Comparison of ENCODE assay signal across 13 cellular contexts in genomic region chr16:55487048-55487803, GRCh38. TPM values are rescaled to one million over a fixed set of nuclear protein-coding genes. Genes with fewer than 3 reads are reported as not detected.
A peak's percentile ranks its signal among the peaks of the same experiment; 100 is the strongest.
DNase-seq lines count a peak whose midpoint lies in the region; FAIRE-seq and TF ChIP-seq lines count a peak whose summit lies in the region.
"Had no signal": no experiment of that assay in that cellular context is flagged by ENCODE, and none has a peak within 500 bp of the region (broad histone marks: within the 10 kb centered on the region; RNA-seq: fewer than 3 reads in every experiment).

No MANE protein-coding gene starts in this region.

- peak overlapping the region; percentile 10 for H3K27ac ChIP-seq in muscle layer of duodenum (ENCODE audit: low read length)
- H3K27ac ChIP-seq: WERI-Rb-1 had no signal

- H3K36me3 ChIP-seq in MG63 (peaks cover 76% of the 10 kb centered on the region), muscle layer of duodenum (ENCODE audit: control insufficient read depth in 1 of 2, insufficient read depth in 2 of 2, low read length in 2 of 2) (peaks cover 23 to 31% of the 10 kb centered on the region in 2 donors)

- H3K27me3 ChIP-seq in MG63 (no peaks in the 10 kb centered on the region), muscle layer of duodenum (ENCODE audit: low read depth, low read length) (no peaks in the 10 kb centered on the region)

- POLR2A ChIA-PET in HEK293T (lab: Yijun Ruan, JAX): no interaction called here

- peaks cover 0 to 13% of the 10 kb centered on the region in 2 donors for H3K4me1 ChIP-seq in muscle layer of duodenum (ENCODE audit: control insufficient read depth in 1 of 2, insufficient read depth in 2 of 2, low read length in 2 of 2)

- peak; percentile 5 for FAIRE-seq in urothelium cell line (lab: Jason Lieb, UNC)
- FAIRE-seq: GM18507, RCC 7860 had no signal

- CTCF ChIA-PET in HEK293T (lab: Yijun Ruan, JAX): no interaction called here

- peak; percentile 84 for DNase-seq in MG63
- DNase-seq in fibroblast of peridontal ligament (ENCODE audit: extremely low read depth): peak; percentile 99
- no peak for DNase-seq in urothelium cell line (ENCODE audit: low spot score)
- DNase-seq in HEK293T (ENCODE audit: extremely low spot score): no peak
- no peak for DNase-seq in NCI-H524 (lab: John Stamatoyannopoulos, UW)
- DNase-seq in activated effector memory CD4-positive, alpha-beta T cell treated with Interleukin-2 at 50 U/mL for 16 hours: no peak
- DNase-seq: activated T-cell treated with anti-CD3 and anti-CD28 coated beads, Interleukin-2, amount 50 U/mL, for 1 hour; NCI-H2171 treated with DMSO at 0.1 percent for 48 hours; stimulated activated CD4-positive, alpha-beta T cell treated with anti-CD3 and anti-CD28 coated beads, Interleukin-12 subunit alpha, Interleukin-12 subunit beta, amount 100 ng/mL, for 4 hours; WERI-Rb-1 had no signal

- H3K4me3 ChIP-seq in MG63: no peak overlapping the region
- no peak overlapping the region for H3K4me3 ChIP-seq in muscle layer of duodenum (ENCODE audit: low read depth in 1 of 2, low read length in 2 of 2)

- H3K9me3 ChIP-seq in MG63 (0 out of 2 replicates have a peak, but pooled peaks cover 4% of the 10 kb centered on the region), muscle layer of duodenum (ENCODE audit: control insufficient read depth in 1 of 2, low read length in 2 of 2) (no peaks in the 10 kb centered on the region)

TF ChIP-seq in HEK293T, 16 proteins besides CTCF, POLR2A, EP300 and RAD21:
- TF ChIP-seq TARDBP (IDR thresholded peaks at IDR 0.05): no peak
- no peak for TF ChIP-seq ELF4 (IDR thresholded peaks at IDR 0.05)
- no peak for TF ChIP-seq CTBP1 (IDR thresholded peaks at IDR 0.05; ENCODE audit: borderline replicate concordance)
- TF ChIP-seq ZNF384 (IDR thresholded peaks at IDR 0.05): no peak
- no peak for TF ChIP-seq LEF1 (IDR thresholded peaks at IDR 0.05; ENCODE audit: borderline replicate concordance)
- no peak for TF ChIP-seq PKNOX1 (IDR thresholded peaks at IDR 0.05)
- no peak for TF ChIP-seq L3MBTL2 (conservative IDR thresholded peaks at IDR 0.05)
- no peak for TF ChIP-seq FOXK2 (IDR thresholded peaks at IDR 0.05)
TF ChIP-seq in HEK293T: peak in this region for 0.

RNA-seq across cellular contexts. Expression of gene MMP2, which starts 8.2 kb away (rescaled TPM):
- 53.0 and 98.5 TPM in 2 replicates for total RNA-seq in MG63 (2014; rRNA removed; shearing (Covaris generic); ENCODE audit: low replicate concordance)

RNA-seq across cellular contexts. Expression of gene LPCAT2, which starts 21.6 kb away (rescaled TPM):
- total RNA-seq in MG63 (2014; rRNA removed; shearing (Covaris generic); ENCODE audit: low replicate concordance): not detected in 2 replicates

Comparison
In these comparisons a context has a peak if more than half of its experiments do, and no peak if none do; other contexts are left out.
1. DNase-seq: peak in MG63 (single experiment) and fibroblast of peridontal ligament (single experiment); none in urothelium cell line (single experiment), HEK293T (single experiment), NCI-H524 (0 of 2) and activated effector memory CD4-positive, alpha-beta T cell treated with Interleukin-2 at 50 U/mL for 16 hours (single experiment).